9 cellular contexts compared by ENCODE assay signal in the genomic region with DNA sequence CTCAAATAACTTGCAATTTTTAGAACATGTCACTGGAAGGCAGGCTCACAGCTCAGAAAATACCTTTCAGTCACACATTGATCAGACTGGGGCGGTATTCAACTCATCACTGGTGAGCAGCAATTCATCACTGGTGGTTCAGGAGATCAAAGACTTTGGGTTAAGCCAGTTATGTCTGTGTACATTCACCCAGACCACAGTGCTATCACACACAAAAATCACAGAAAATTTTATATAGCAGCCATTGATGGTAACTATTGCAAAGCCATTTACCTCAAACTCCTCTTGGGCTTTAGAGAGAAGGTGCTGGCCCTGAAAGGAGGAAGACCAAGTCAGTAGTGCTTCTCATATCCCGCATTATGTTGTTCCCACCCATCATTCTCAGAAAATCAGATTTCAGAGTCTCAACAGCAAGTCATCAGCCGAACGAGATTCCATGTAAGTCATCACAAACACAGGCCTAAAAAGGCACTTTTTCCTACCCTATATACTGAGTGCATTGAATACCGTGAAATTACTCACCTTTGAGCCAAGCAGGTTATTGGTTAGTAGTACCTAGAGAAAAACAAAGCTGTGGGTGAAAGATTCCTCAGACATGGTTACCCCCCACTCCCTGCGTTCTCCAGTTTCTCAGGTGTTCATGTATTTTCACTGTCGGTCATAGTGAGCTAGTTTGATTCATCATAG. TPM values are rescaled to one million over a fixed set of nuclear protein-coding genes. Genes with fewer than 3 reads are reported as not detected.
DNase-seq lines count a peak whose midpoint lies in the region; ATAC-seq, FAIRE-seq and TF ChIP-seq lines count a peak whose summit lies in the region.
"Had no signal": no experiment of that assay in that cellular context is flagged by ENCODE, and none has a peak within 500 bp of the region (broad histone marks: within the 10 kb centered on the region; RNA-seq: fewer than 3 reads in every experiment).

No MANE protein-coding gene starts in this region.

- intact Hi-C loops in kidney (cut with DNase I), result no loop called here

- H3K4me3 Mint-ChIP-seq in activated naive CD8-positive, alpha-beta T cell, result peak overlapping the region; percentile 97

- POLR2A ChIA-PET in AG04449 (lab: Yijun Ruan, JAX), result interaction anchor here (0.6 to 8.3 kb wide), 8 partner anchors 11 to 279 kb away, joined by 3 to 193 read pairs (median 4); partner anchors contain the start of genes EEF1G, SLC3A2, STX5 and TMEM179B
- POLR2A ChIA-PET in HEK293 (lab: Yijun Ruan, JAX), result interaction anchor here (0.5 to 5.5 kb wide), 18 partner anchors 10 to 188 kb away, joined by 3 to 182 read pairs (median 4); partner anchors contain the start of genes C11orf98, CSKMT, NXF1 and SLC3A2

- peak overlapping the region; percentile 100 for H3K27ac Mint-ChIP-seq in activated naive CD8-positive, alpha-beta T cell

- H3K9me3 Mint-ChIP-seq in activated naive CD8-positive, alpha-beta T cell (ENCODE audit: low read depth), result no peaks in the 10 kb centered on the region

- peak overlapping the region; percentile 4; the same call in 1 of the 2 replicates for H3K27ac ChIP-seq in HEK293 (ENCODE audit: extremely low read depth, low read depth, low read length)
- H3K27ac ChIP-seq in kidney (ENCODE audit: low read depth in 2 of 2, low read length in 2 of 2), result peak overlapping the region in 1 of 2 donors; percentile 13

- ATAC-seq in GM21390 (IDR thresholded peaks at IDR 0.05; ENCODE audit: unreplicated experiment) (no peak), HG02852 (IDR thresholded peaks at IDR 0.05; ENCODE audit: unreplicated experiment) (no peak)

- TF ChIP-seq CTCF in AG04449 (IDR thresholded peaks at IDR 0.05; ENCODE audit: insufficient read depth, low read length, missing control alignments) (no peak), HEK293 (tag by site-specific recombination; IDR thresholded peaks at IDR 0.05) (no peak), kidney (IDR thresholded peaks at IDR 0.05; ENCODE audit: borderline replicate concordance, extremely low read depth, insufficient read depth) (no peak)

- peak overlapping the region; percentile 92 for H3K4me3 ChIP-seq in AG04449 (ENCODE audit: low read depth, low read length)
- peak overlapping the region; percentile 88 for H3K4me3 ChIP-seq in HEK293 (ENCODE audit: low read depth, low read length)
- H3K4me3 ChIP-seq in kidney (ENCODE audit: low read length in 2 of 2), result peak overlapping the region; percentile 14 to 89

- H3K9me3 ChIP-seq in HEK293 (ENCODE audit: control insufficient read depth, insufficient read depth, low read depth, low read length) (no peaks in the 10 kb centered on the region), kidney (ENCODE audit: control insufficient read depth in 1 of 2, low read length in 2 of 2) (no peaks in the 10 kb centered on the region)

- H3K36me3 Mint-ChIP-seq in activated naive CD8-positive, alpha-beta T cell, result peaks cover 41% of the 10 kb centered on the region

- CTCF ChIA-PET in AG04449 (lab: Yijun Ruan, JAX) (interaction anchor here (0.8 to 1.6 kb wide), 4 partner anchors 8 to 67 kb away, joined by 4 to 7 read pairs (median 4); partner anchors contain the start of gene SLC3A2), HEK293 (lab: Yijun Ruan, JAX) (interaction anchor here (0.9 to 3.9 kb wide), 3 partner anchors 31 to 67 kb away, joined by 3 to 24 read pairs (median 4); partner anchors contain the start of gene TMEM179B)

- peak overlapping the region; percentile 30 to 87 for H3K9ac ChIP-seq in kidney (ENCODE audit: low read length in 2 of 2)

- H3K36me3 ChIP-seq in HEK293 (ENCODE audit: control insufficient read depth in 2 of 2, insufficient read depth in 1 of 2, low read length in 2 of 2) (peaks cover 3 to 42% of the 10 kb centered on the region in 2 experiments; a peak in 1 of 3 replicates), kidney (ENCODE audit: control insufficient read depth in 1 of 2, insufficient read depth in 2 of 2, low read length in 2 of 2) (peaks cover 18 to 28% of the 10 kb centered on the region in 2 donors)

- H3K4me1 Mint-ChIP-seq in activated naive CD8-positive, alpha-beta T cell (ENCODE audit: low read depth), result peaks cover 44% of the 10 kb centered on the region

- FAIRE-seq in kidney (lab: Jason Lieb, UNC), result no peak

- DNase-seq in AG04449 (ENCODE audit: low read depth, low spot score) (no peak), kidney (no peak), NCI-H2081 treated with DMSO at 0.1 percent for 48 hours (lab: John Stamatoyannopoulos, UW) (no peak)
- no peak for DNase-seq in activated effector memory CD4-positive, alpha-beta T cell treated with anti-CD3 and anti-CD28 coated beads, Interleukin-2, amount 50 U/mL, for 16 hours

- no peaks in the 10 kb centered on the region for H3K27me3 Mint-ChIP-seq in activated naive CD8-positive, alpha-beta T cell

- H3K4me1 ChIP-seq in HEK293 (ENCODE audit: control insufficient read depth, insufficient read depth, low read length) (no peaks in the 10 kb centered on the region), kidney (ENCODE audit: control insufficient read depth in 1 of 2, insufficient read depth in 1 of 2, low read depth in 1 of 2, low read length in 2 of 2) (peaks cover 7 to 22% of the 10 kb centered on the region in 2 donors)

TF ChIP-seq in HEK293, 187 proteins besides CTCF, POLR2A, EP300 and RAD21:
- TF ChIP-seq ZSCAN30 (tag by site-specific recombination; IDR thresholded peaks at IDR 0.05), result no peak

RNA-seq across cellular contexts. Expression of gene WDR74, which starts 14.0 kb away (rescaled TPM):
- 48.9 TPM for total RNA-seq in kidney
- 38.5 TPM for polyA plus RNA-seq in kidney (ENCODE audit: insufficient read depth, low read depth, low replicate concordance)

RNA-seq across cellular contexts. Expression of gene TEX54, which starts 20.8 kb away (rescaled TPM):
- not detected for total RNA-seq in kidney
- polyA plus RNA-seq in kidney (ENCODE audit: insufficient read depth, low read depth, low replicate concordance), result not detected
- polyA plus RNA-seq: adipose tissue had no signal

RNA-seq across cellular contexts. Expression of gene STX5, which starts 21.6 kb away (rescaled TPM):
- 39.6 TPM for total RNA-seq in kidney
- polyA plus RNA-seq in kidney (ENCODE audit: insufficient read depth, low read depth, low replicate concordance), result 44.6 TPM

RNA-seq across cellular contexts. Expression of gene SLC3A2, which starts 27.3 kb away (rescaled TPM):
- total RNA-seq in kidney, result 203 TPM
- 299 TPM for polyA plus RNA-seq in kidney (ENCODE audit: insufficient read depth, low read depth, low replicate concordance)

RNA-seq across cellular contexts. Expression of gene NXF1, which starts 48.2 kb away (rescaled TPM):
- total RNA-seq in kidney, result 83.8 TPM
- 70.7 TPM for polyA plus RNA-seq in kidney (ENCODE audit: insufficient read depth, low read depth, low replicate concordance)
